ENCODE assay signal across 8 cellular contexts in the genomic region with DNA sequence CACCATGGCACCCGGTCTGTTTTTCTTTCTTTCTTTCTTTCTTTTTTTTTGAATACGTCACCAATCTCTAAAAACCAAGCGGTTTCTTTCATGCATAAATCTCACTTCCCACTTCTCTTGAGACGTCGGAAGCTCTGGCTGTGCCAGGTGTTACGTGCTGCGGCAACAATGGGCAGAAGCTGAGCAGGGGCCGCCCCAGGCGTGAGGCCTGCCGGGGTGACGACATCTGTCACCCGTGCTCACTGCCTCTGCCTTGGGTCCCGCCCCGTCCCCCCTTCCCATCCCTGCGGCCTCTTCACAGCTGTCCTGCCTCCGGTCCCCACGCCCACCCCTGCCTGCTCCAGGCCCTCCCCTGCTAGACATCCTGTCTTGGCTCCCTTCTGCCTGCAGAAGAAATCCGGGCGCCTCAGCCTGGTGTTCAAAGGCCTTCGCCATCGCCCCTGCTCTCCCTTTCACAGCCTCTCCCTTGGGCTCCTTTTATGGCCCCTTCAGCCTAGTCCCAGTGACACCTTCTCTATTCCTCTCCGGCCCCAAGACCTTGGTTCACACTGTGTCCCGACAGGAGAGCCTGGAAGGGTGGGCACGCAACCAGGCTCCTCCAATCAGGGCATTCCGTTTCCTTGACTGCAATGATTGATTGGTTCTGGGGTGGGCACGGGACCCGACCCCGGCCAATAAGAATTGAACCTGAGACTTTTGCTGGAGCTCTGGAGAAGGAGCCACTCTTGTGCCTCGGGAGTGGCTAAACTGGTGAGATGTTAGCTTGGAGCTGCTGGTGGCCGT. TPM values are rescaled to one million over a fixed set of nuclear protein-coding genes. Genes with fewer than 3 reads are reported as not detected.
A peak's percentile ranks its signal among the peaks of the same experiment; 100 is the strongest.
DNase-seq lines count a peak whose midpoint lies in the region; ATAC-seq and TF ChIP-seq lines count a peak whose summit lies in the region.

No MANE protein-coding gene starts in this region.

- peak overlapping the region in 4 of 12 donors; percentile 21 to 55 (median 26) for H3K27ac ChIP-seq in heart left ventricle
- H3K27ac ChIP-seq in right atrium auricular region = peak overlapping the region in 1 of 2 donors; percentile 11

- peak in 3 of 5 donors; percentile 52 to 73 (median 66) for DNase-seq in heart left ventricle
- DNase-seq in right atrium auricular region (ENCODE audit: low spot score) = no peak
- DNase-seq in T-helper 2 cell = peak in 4 of 5 experiments; percentile 32 to 90 (median 72)
- peak; percentile 54 for DNase-seq in effector CD8-positive, alpha-beta T cell (lab: John Stamatoyannopoulos, UW)
- peak; percentile 44 to 56 for DNase-seq in stimulated activated CD8-positive, alpha-beta memory T cell treated with anti-CD3 and anti-CD28 coated beads, Interleukin-2, amount 100 ng/mL, for 48 hours (ENCODE audit: low read depth in 2 of 2)
- DNase-seq in ACHN = no peak
- no peak for DNase-seq in COR-L47 (lab: John Stamatoyannopoulos, UW)

- WGBS in heart left ventricle, 4 donors = 52 to 66% (median 58%) methylated on average over 28 to 30 of the region's 30 CpGs

- H3K4me1 ChIP-seq in heart left ventricle (peaks cover 0 to 39% (median 15%) of the 10 kb centered on the region in 12 donors), right atrium auricular region (peaks cover 0 to 24% of the 10 kb centered on the region in 2 donors)

- ATAC-seq in heart left ventricle (peak; percentile 17 to 84 (median 52)), HG03196 (IDR thresholded peaks at IDR 0.05; ENCODE audit: unreplicated experiment) (peak; percentile 70)

- H3K27me3 ChIP-seq in heart left ventricle (no peaks in the 10 kb centered on the region), right atrium auricular region (no peaks in the 10 kb centered on the region)

- TF ChIP-seq CTCF in heart left ventricle (IDR thresholded peaks at IDR 0.05) (no peak), right atrium auricular region (IDR thresholded peaks at IDR 0.05) (no peak)

- no peak for TF ChIP-seq POLR2A in heart left ventricle (IDR thresholded peaks at IDR 0.05)

- in situ Hi-C loops in ACHN (cut with HindIII; ENCODE audit: low pct_ligation_motif_present, low pct_unique_long_range_greater_than_20kb, low sequenced_read_pairs) = no loop called here

- H3K36me3 ChIP-seq in heart left ventricle = no peaks in the 10 kb centered on the region
- H3K36me3 ChIP-seq in right atrium auricular region = no peaks in the 10 kb centered on the region

- H3K9me3 ChIP-seq in heart left ventricle (no peaks in the 10 kb centered on the region), right atrium auricular region (no peaks in the 10 kb centered on the region)

- intact Hi-C loops in heart left ventricle (cut with DNase I) = loop anchor here in 9 of 10 donors (5.0 to 10.0 kb wide), 7 partner anchors 44 to 177 kb away; no protein-coding TSS in a partner anchor

- no peak overlapping the region for H3K4me3 ChIP-seq in heart left ventricle
- no peak overlapping the region for H3K4me3 ChIP-seq in right atrium auricular region

RNA-seq across cellular contexts. Expression of a gene that starts 4.8 kb away (rescaled TPM):
- total RNA-seq in heart left ventricle = 1 to 10 TPM in 2 of 9 donors, under 1 TPM in 7; 0.22 to 5.5 (median 0.52) TPM
- polyA plus RNA-seq in heart left ventricle = 1 to 10 TPM in 1 of 2 donors, under 1 TPM in 1; 0.19 to 1.4 TPM
- 1 to 10 TPM in 1 of 2 donors, under 1 TPM in 1; 0.85 to 2.8 TPM for total RNA-seq in right atrium auricular region

RNA-seq across cellular contexts. Expression of a gene that starts 18.6 kb away (rescaled TPM):
- total RNA-seq in heart left ventricle (1 to 10 TPM; 2.0 to 6.8 (median 4.3) TPM), right atrium auricular region (1 to 10 TPM; 3.0 to 3.2 TPM)
- polyA plus RNA-seq in heart left ventricle = 1 to 10 TPM; 2.0 to 4.2 TPM

RNA-seq across cellular contexts. Expression of a gene that starts 52.8 kb away (rescaled TPM):
- 10 to 100 TPM in 1 of 9 donors, 1 to 10 TPM in 8; 3.3 to 19.7 (median 7.0) TPM for total RNA-seq in heart left ventricle
- 10 to 100 TPM in 1 of 2 donors, 1 to 10 TPM in 1; 5.1 to 21.8 TPM for polyA plus RNA-seq in heart left ventricle
- total RNA-seq in right atrium auricular region = 10 to 100 TPM in 1 of 2 donors, 1 to 10 TPM in 1; 5.5 to 12.2 TPM

Comparison
In these comparisons a context has a peak if more than half of its experiments do, and no peak if none do; other contexts are left out.
1. DNase-seq: peak in heart left ventricle (3 of 5), T-helper 2 cell (4 of 5), effector CD8-positive, alpha-beta T cell (single experiment) and stimulated activated CD8-positive, alpha-beta memory T cell treated with anti-CD3 and anti-CD28 coated beads, Interleukin-2, amount 100 ng/mL, for 48 hours (2 of 2); none in right atrium auricular region (single experiment), ACHN (single experiment) and COR-L47 (single experiment).